In genomic region chr6:157710604-157711003, GRCh38 we compare ENCODE assay signal across 1 cellular context.
TF ChIP-seq lines count a peak whose summit lies in the region.

No MANE protein-coding gene starts in this region.

TF ChIP-seq in SK-N-SH treated with all-trans-retinoic acid at 6 μM for 48 hours, 23 proteins besides CTCF, POLR2A, EP300 and RAD21 (continued from another document):
- no peak for TF ChIP-seq TSHZ2 (CRISPR knock-in tag; IDR thresholded peaks at IDR 0.05)
- TF ChIP-seq ESRRG (CRISPR knock-in tag; IDR thresholded peaks at IDR 0.05), result no peak
- TF ChIP-seq GLIS3 (CRISPR knock-in tag; IDR thresholded peaks at IDR 0.05), result no peak
- no peak for TF ChIP-seq ARNTL (CRISPR knock-in tag; IDR thresholded peaks at IDR 0.05; ENCODE audit: borderline replicate concordance, low read depth)
- TF ChIP-seq ZNF565 (CRISPR knock-in tag; conservative IDR thresholded peaks at IDR 0.05; ENCODE audit: low read depth), result no peak
- no peak for TF ChIP-seq TOX (CRISPR knock-in tag; IDR thresholded peaks at IDR 0.05; ENCODE audit: borderline replicate concordance)
- no peak for TF ChIP-seq ZNF70 (CRISPR knock-in tag; IDR thresholded peaks at IDR 0.05)
- TF ChIP-seq ZFP30 (CRISPR knock-in tag; IDR thresholded peaks at IDR 0.05), result no peak
- no peak for TF ChIP-seq PATZ1 (CRISPR knock-in tag; IDR thresholded peaks at IDR 0.05; ENCODE audit: borderline replicate concordance)
- no peak for TF ChIP-seq ZNF8 (CRISPR knock-in tag; IDR thresholded peaks at IDR 0.05)
- TF ChIP-seq TCF4 (CRISPR knock-in tag; IDR thresholded peaks at IDR 0.05; ENCODE audit: borderline replicate concordance), result no peak
- no peak for TF ChIP-seq ISL1 (CRISPR knock-in tag; IDR thresholded peaks at IDR 0.05)
